Comparison of ENCODE assay signal across 8 cellular contexts in the genomic region with DNA sequence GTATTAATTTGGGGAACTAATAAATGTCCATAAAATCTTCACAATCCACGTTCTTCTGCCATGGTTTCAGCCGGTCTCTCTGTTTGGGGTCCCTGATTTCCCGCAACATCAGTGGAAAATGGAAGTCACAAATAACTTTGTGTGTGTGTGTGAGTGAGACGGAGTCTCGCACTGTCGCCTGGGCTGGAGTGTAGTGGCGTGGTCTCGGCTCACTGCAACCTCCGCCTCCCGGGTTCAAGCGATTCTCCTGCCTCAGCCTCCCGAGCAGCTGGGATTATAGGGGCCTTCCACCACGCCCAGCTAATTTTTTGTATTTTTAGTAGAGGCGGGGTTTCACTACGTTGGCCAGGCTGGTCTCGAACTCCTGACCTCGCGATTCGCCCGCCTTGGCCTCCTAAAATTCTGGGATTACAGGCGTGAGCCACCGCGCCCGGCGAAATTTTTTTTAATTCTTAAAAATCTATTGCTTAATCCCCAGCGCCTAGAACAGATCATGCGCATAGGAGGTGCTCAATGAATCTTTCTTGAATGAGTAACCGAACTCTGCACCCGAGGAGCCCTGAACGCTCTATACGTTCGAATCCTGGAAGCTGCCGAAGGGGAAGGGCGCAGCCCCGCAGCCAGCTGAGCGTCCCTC. TPM values are rescaled to one million over a fixed set of nuclear protein-coding genes. Genes with fewer than 3 reads are reported as not detected.
A peak's percentile ranks its signal among the peaks of the same experiment; 100 is the strongest.
DNase-seq lines count a peak whose midpoint lies in the region; ATAC-seq, FAIRE-seq and TF ChIP-seq lines count a peak whose summit lies in the region.
"Not testable (repeated sequence)": the region's sequence is repeated elsewhere in the genome, so short reads cannot be mapped to it uniquely, and the experiment has no call there.

No MANE protein-coding gene starts in this region.

- peak overlapping the region; percentile 28 for H4K91ac ChIP-seq in trophoblast cell (ENCODE audit: low read depth, low read length)

- peak overlapping the region; percentile 93 for H3K4me3 Mint-ChIP-seq in central memory CD8-positive, alpha-beta T cell

- peaks cover 14% of the 10 kb centered on the region for H3K36me3 ChIP-seq in iPS-15b (ENCODE audit: control insufficient read depth, insufficient read depth, low read length)
- peaks cover 10 to 13% of the 10 kb centered on the region in 2 experiments for H3K36me3 ChIP-seq in trophoblast cell (ENCODE audit: control insufficient read depth in 1 of 2, insufficient read depth in 2 of 2, low read length in 2 of 2)
- peaks cover 0 to 19% of the 10 kb centered on the region in 2 donors for H3K36me3 ChIP-seq in vagina

- H3K9ac ChIP-seq in iPS-15b (ENCODE audit: low read depth, low read length): peak overlapping the region; percentile 90
- peak overlapping the region; percentile 90 for H3K9ac ChIP-seq in trophoblast cell (ENCODE audit: low read length)

- H2AFZ ChIP-seq in trophoblast cell (ENCODE audit: insufficient read depth, low read length, poor library complexity): peak overlapping the region; percentile 32

- H3K9me3 Mint-ChIP-seq in central memory CD8-positive, alpha-beta T cell: not testable (repeated sequence)

- peak overlapping the region; percentile 54 for H3K14ac ChIP-seq in trophoblast cell (ENCODE audit: low read length)

- H3K79me1 ChIP-seq in trophoblast cell (ENCODE audit: low read length): not testable (repeated sequence)

- not testable (repeated sequence) for TF ChIP-seq POLR2A in GM12891 (IDR thresholded peaks at IDR 0.05; ENCODE audit: low read depth, low read length); NB4 (IDR thresholded peaks at IDR 0.05; ENCODE audit: extremely low read depth, insufficient read length); vagina (IDR thresholded peaks at IDR 0.05)

- peaks cover 16% of the 10 kb centered on the region for H3K4me1 ChIP-seq in iPS-15b (ENCODE audit: control insufficient read depth, insufficient read depth, low read length)
- H3K4me1 ChIP-seq in trophoblast cell (ENCODE audit: control insufficient read depth in 1 of 2, insufficient read depth in 2 of 2, low read length in 2 of 2): not testable (repeated sequence)
- peaks cover 36% of the 10 kb centered on the region for H3K4me1 ChIP-seq in vagina

- peaks cover 31% of the 10 kb centered on the region for H3K4me1 Mint-ChIP-seq in central memory CD8-positive, alpha-beta T cell

- FAIRE-seq in GM12891 (lab: Jason Lieb, UNC): not testable (repeated sequence)

- H3K18ac ChIP-seq in trophoblast cell (ENCODE audit: low read length): peak overlapping the region; percentile 49

- not testable (repeated sequence) for H2BK120ac ChIP-seq in trophoblast cell (ENCODE audit: insufficient read depth, low read length, poor library complexity)

- H3K4me3 ChIP-seq in NB4 (ENCODE audit: low read depth, low read length) (peak overlapping the region; percentile 89), WI38 (ENCODE audit: low read depth, low read length) (peak overlapping the region; percentile 92), iPS-15b (ENCODE audit: low read depth, low read length) (peak overlapping the region; percentile 97), trophoblast cell (ENCODE audit: low read depth, low read length) (peak overlapping the region; percentile 97), vagina (peak overlapping the region; percentile 84 to 90)

- H3K27me3 ChIP-seq in iPS-15b (ENCODE audit: control insufficient read depth, insufficient read depth, low read length); trophoblast cell (ENCODE audit: insufficient read depth, low read length); vagina: not testable (repeated sequence)

- intact Hi-C loops in vagina (cut with DNase I): not testable (repeated sequence)

- not testable (repeated sequence) for H2BK12ac ChIP-seq in trophoblast cell (ENCODE audit: low read length)

- peak overlapping the region; percentile 28 for H2BK5ac ChIP-seq in trophoblast cell (ENCODE audit: low read depth, low read length, poor library complexity)

- H3K27me3 Mint-ChIP-seq in central memory CD8-positive, alpha-beta T cell: not testable (repeated sequence)

- H3K79me2 ChIP-seq in trophoblast cell (ENCODE audit: control insufficient read depth, insufficient read depth, low read length, poor library complexity): peaks cover 12% of the 10 kb centered on the region

- H4K8ac ChIP-seq in trophoblast cell (ENCODE audit: low read depth, low read length): peak overlapping the region; percentile 70

- peak; percentile 3 for ATAC-seq in HG02798 (IDR thresholded peaks at IDR 0.05; ENCODE audit: poor library complexity, unreplicated experiment)
- ATAC-seq in central memory CD8-positive, alpha-beta T cell (replicated peaks; ENCODE audit: extremely low read depth, poor library complexity, severe bottlenecking): peak; percentile 41

- no CpG with 5 or more reads among the region's 36 CpGs for WGBS in trophoblast cell (ENCODE audit: extremely low coverage, insufficient coverage, insufficient read length)

- not testable (repeated sequence) for H3K23ac ChIP-seq in trophoblast cell (ENCODE audit: low read length)

- H2AK5ac ChIP-seq in trophoblast cell (ENCODE audit: low read length): peak overlapping the region; percentile 31

- H4K12ac ChIP-seq in trophoblast cell (ENCODE audit: low read depth, low read length): peak overlapping the region; percentile 78

- DNase-seq in GM12891 (ENCODE audit: insufficient read length, low spot score) (peak; percentile 50), NB4 (ENCODE audit: low read depth) (peak; percentile 80), trophoblast cell (peak; percentile 76 to 86), vagina (ENCODE audit: extremely low spot score in 2 of 2) (peak in 1 of 2 donors; percentile 92)
- not testable (repeated sequence) for DNase-seq in central memory CD8-positive, alpha-beta T cell (ENCODE audit: low spot score in 2 of 2)

- peak overlapping the region; percentile 86 for H3K4me2 ChIP-seq in trophoblast cell (ENCODE audit: low read length)

- H3K9me3 ChIP-seq in iPS-15b (ENCODE audit: control insufficient read depth, insufficient read depth, low read length); trophoblast cell (ENCODE audit: insufficient read depth, low read depth, low read length); vagina: not testable (repeated sequence)

- peak overlapping the region; percentile 52 for H3K27ac ChIP-seq in trophoblast cell (ENCODE audit: low read depth, low read length)
- peak overlapping the region; percentile 95 for H3K27ac ChIP-seq in vagina

- peak overlapping the region; percentile 71 for H3K4ac ChIP-seq in trophoblast cell (ENCODE audit: low read depth, low read length)

- H3K36me3 Mint-ChIP-seq in central memory CD8-positive, alpha-beta T cell (ENCODE audit: insufficient read depth): peaks cover 18% of the 10 kb centered on the region

- peak overlapping the region; percentile 96 for H3K27ac Mint-ChIP-seq in central memory CD8-positive, alpha-beta T cell (ENCODE audit: low read depth)

- TF ChIP-seq CTCF in NB4 (IDR thresholded peaks at IDR 0.05; ENCODE audit: low read depth, low read length); WI38 (IDR thresholded peaks at IDR 0.05; ENCODE audit: low read depth, low read length); vagina (IDR thresholded peaks at IDR 0.05): not testable (repeated sequence)

RNA-seq across cellular contexts. Expression of a gene that starts 0.7 kb away (rescaled TPM):
- 425 TPM for polyA plus RNA-seq in GM12891 (2012; ENCODE audit: low read depth, missing spikeins)
- 250 and 260 TPM in 2 replicates for polyA plus RNA-seq in trophoblast cell (2013)
- 149 TPM for total RNA-seq in vagina

RNA-seq across cellular contexts. Expression of a gene that starts 1.0 kb away (rescaled TPM):
- 11.3 TPM for polyA plus RNA-seq in GM12891 (2012; ENCODE audit: low read depth, missing spikeins)
- polyA plus RNA-seq in trophoblast cell (2013): 17.4 and 18.4 TPM in 2 replicates
- total RNA-seq in vagina: 17.2 TPM

RNA-seq across cellular contexts. Expression of a gene that starts 33.6 kb away (rescaled TPM):
- 38.0 TPM for polyA plus RNA-seq in GM12891 (2012; ENCODE audit: low read depth, missing spikeins)
- polyA plus RNA-seq in trophoblast cell (2013): 24.9 and 25.0 TPM in 2 replicates
- total RNA-seq in vagina: 33.6 TPM

RNA-seq across cellular contexts. Expression of a gene that starts 41.7 kb away (rescaled TPM):
- 2.4 TPM for polyA plus RNA-seq in GM12891 (2012; ENCODE audit: low read depth, missing spikeins)
- 18.8 and 19.2 TPM in 2 replicates for polyA plus RNA-seq in trophoblast cell (2013)
- 26.8 TPM for total RNA-seq in vagina

RNA-seq across cellular contexts. Expression of a gene that starts 58.6 kb away (rescaled TPM):
- 0.04 TPM for polyA plus RNA-seq in GM12891 (2012; ENCODE audit: low read depth, missing spikeins)
- polyA plus RNA-seq in trophoblast cell (2013): 12.8 and 13.2 TPM in 2 replicates
- total RNA-seq in vagina: 13.5 TPM
